Comparison of ENCODE assay signal across 8 cellular contexts in genomic region chr12:6612652-6613014, GRCh38. TPM values are rescaled to one million over a fixed set of nuclear protein-coding genes. Genes with fewer than 3 reads are reported as not detected.
A peak's percentile ranks its signal among the peaks of the same experiment; 100 is the strongest.
DNase-seq lines count a peak whose midpoint lies in the region; ATAC-seq and TF ChIP-seq lines count a peak whose summit lies in the region.

No MANE protein-coding gene starts in this region.

- H3K79me2 ChIP-seq in KMS-11 (ENCODE audit: insufficient read depth, low read depth) = no peaks in the 10 kb centered on the region

- H3K36me3 ChIP-seq in A673 (ENCODE audit: insufficient read depth, low read length, poor library complexity, severe bottlenecking) (no peaks in the 10 kb centered on the region), KMS-11 (ENCODE audit: insufficient read depth) (no peaks in the 10 kb centered on the region)

- H3K36me3 Mint-ChIP-seq in nephron progenitor cell (ENCODE audit: low read depth) = no peaks in the 10 kb centered on the region

- H3K27me3 ChIP-seq in A673 (replicated peaks; ENCODE audit: insufficient read depth, low read depth, low read length, poor library complexity) (no peaks in the 10 kb centered on the region), KMS-11 (ENCODE audit: insufficient read depth, low read depth) (no peaks in the 10 kb centered on the region)

- H4K20me1 ChIP-seq in KMS-11 (ENCODE audit: insufficient read depth) = no peaks in the 10 kb centered on the region

- ATAC-seq in GM21367 (IDR thresholded peaks at IDR 0.05; ENCODE audit: unreplicated experiment) (no peak), HG03469 (IDR thresholded peaks at IDR 0.05; ENCODE audit: unreplicated experiment) (no peak), GM19395 (IDR thresholded peaks at IDR 0.05; ENCODE audit: unreplicated experiment) (no peak), GM21825 (IDR thresholded peaks at IDR 0.05; ENCODE audit: unreplicated experiment) (no peak)

- peak overlapping the region; percentile 97 for H3K27ac Mint-ChIP-seq in nephron progenitor cell

- no peaks in the 10 kb centered on the region for H3K9me3 Mint-ChIP-seq in nephron progenitor cell

- CTCF ChIA-PET in A673 (lab: Charles Lee) = interaction anchor here (0.6 kb wide), 1 partner anchor 13 kb away, joined by 3 read pairs; no protein-coding TSS in a partner anchor

- peak overlapping the region; percentile 17; the same call in 1 of the 2 replicates for H3K4me2 ChIP-seq in KMS-11

- no peaks in the 10 kb centered on the region for H3K9me3 ChIP-seq in A673 (ENCODE audit: low read depth, low read length, poor library complexity, severe bottlenecking)

- peaks cover 11% of the 10 kb centered on the region for H3K27me3 Mint-ChIP-seq in nephron progenitor cell (ENCODE audit: low read depth, poor library complexity)

- intact Hi-C loops in A673 (cut with micrococcal nuclease; ENCODE audit: unreplicated experiment) = no loop called here

- peaks cover 49% of the 10 kb centered on the region for H3K4me1 Mint-ChIP-seq in nephron progenitor cell

- H3K27ac ChIP-seq in A673 (ENCODE audit: low read depth, low read length, poor library complexity, severe bottlenecking) = peak overlapping the region; percentile 86
- H3K27ac ChIP-seq in KMS-11 = peak overlapping the region; percentile 35; the same call in 1 of the 2 replicates
- peak overlapping the region; percentile 100 for H3K27ac ChIP-seq in caudate nucleus (ENCODE audit: low read depth, low read length)

- H3K4me3 ChIP-seq in A673 (ENCODE audit: low read depth, low read length, poor library complexity, severe bottlenecking) (no peak overlapping the region), KMS-11 (IDR thresholded peaks at IDR 0.05; ENCODE audit: insufficient read depth, low read depth, low read length) (no peak overlapping the region)

- H3K4me3 Mint-ChIP-seq in nephron progenitor cell = peak overlapping the region; percentile 35

- 0 out of 2 replicates have a peak overlapping the region, but pooled peaks have one; percentile 2 for H2AFZ ChIP-seq in KMS-11 (ENCODE audit: low read depth)

- POLR2A ChIA-PET in A673 (lab: Charles Lee; ENCODE audit: low non-redundant PET) = no interaction called here

- no TSS peak for BruUV-seq in A673 (replicated peaks; lab: Mats Ljungman, UMichigan)

- H3K4me1 ChIP-seq in A673 (ENCODE audit: insufficient read depth, low read length, poor library complexity, severe bottlenecking) = peaks cover 30% of the 10 kb centered on the region
- peaks cover 43% of the 10 kb centered on the region for H3K4me1 ChIP-seq in KMS-11 (ENCODE audit: low read depth, poor library complexity, severe bottlenecking)

- DNase-seq in A673 (ENCODE audit: low spot score) (no peak), caudate nucleus (lab: John Stamatoyannopoulos, UW) (no peak), nephron progenitor cell (no peak)

- H3K9ac ChIP-seq in KMS-11 = no peak overlapping the region

- TF ChIP-seq CTCF in A673 (conservative IDR thresholded peaks at IDR 0.05; ENCODE audit: low read depth, low read length) (no peak), KMS-11 (conservative IDR thresholded peaks at IDR 0.05; ENCODE audit: low read depth, low read length) (no peak), nephron progenitor cell (IDR thresholded peaks at IDR 0.05) (no peak)

RNA-seq across cellular contexts. Expression of gene CHD4, which starts 5.5 kb away (rescaled TPM):
- total RNA-seq in A673 (2021) = 281 and 296 TPM in 2 replicates

RNA-seq across cellular contexts. Expression of gene LPAR5, which starts 23.1 kb away (rescaled TPM):
- 0.15 and 0.17 TPM in 2 replicates for total RNA-seq in A673 (2021)

RNA-seq across cellular contexts. Expression of gene ACRBP, which starts 34.6 kb away (rescaled TPM):
- 3.0 and 3.6 TPM in 2 replicates for total RNA-seq in A673 (2021)

RNA-seq across cellular contexts. Expression of gene NOP2, which starts 44.5 kb away (rescaled TPM):
- total RNA-seq in A673 (2021) = 131 and 177 TPM in 2 replicates

RNA-seq across cellular contexts. Expression of gene ING4, which starts 50.3 kb away (rescaled TPM):
- total RNA-seq in A673 (2021) = 21.4 and 25.5 TPM in 2 replicates

Comparison
In these comparisons a context has a peak if more than half of its experiments do, and no peak if none do; other contexts are left out.
1. H3K27ac ChIP-seq: peak in every context shown above with its lines; median percentile 100 in caudate nucleus; 86 in A673; 35 in KMS-11.